In the genomic region with DNA sequence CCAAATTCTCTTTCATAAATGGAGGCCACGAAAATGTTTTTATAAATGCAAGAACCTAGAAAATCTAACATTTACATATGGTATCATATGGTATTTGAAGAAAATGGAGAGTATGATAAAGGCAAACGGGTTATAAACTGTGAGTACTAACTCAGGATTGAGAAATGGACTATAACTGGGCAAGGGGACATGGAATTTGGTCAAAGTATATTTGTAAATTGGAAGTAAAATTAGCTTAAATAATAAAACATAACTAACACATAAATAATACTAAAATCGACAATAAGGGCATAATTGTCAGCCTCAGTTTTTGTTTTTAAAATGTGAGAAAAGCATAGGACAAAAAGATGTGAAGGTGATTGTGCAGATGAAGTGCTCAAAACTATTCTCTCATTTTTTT, we compare ENCODE assay signal across 35 cellular contexts.
"Had no signal": no experiment of that assay in that cellular context is flagged by ENCODE, and none has a peak within 500 bp of the region (broad histone marks: within the 10 kb centered on the region; RNA-seq: fewer than 3 reads in every experiment).

No MANE protein-coding gene starts in this region.

- H3K27me3 ChIP-seq: MG63 had no signal

- DNase-seq: MG63, MM.1S, MV-4-11, NCI-H1048, NCI-H1092, NCI-H1092 treated with DMSO at 0.1 percent for 48 hours, NCI-H1105, NCI-H1105 treated with DMSO at 0.1 percent for 48 hours, NCI-H1417, NCI-H1417 treated with DMSO at 0.1 percent for 48 hours, NCI-H1436, NCI-H1436 treated with DMSO at 0.1 percent for 48 hours, NCI-H146, NCI-H1694, NCI-H1694 treated with DMSO at 0.1 percent for 48 hours, NCI-H187, NCI-H187 treated with DMSO at 0.1 percent for 48 hours, NCI-H1930, NCI-H2029, NCI-H2029 treated with DMSO at 0.1 percent for 48 hours, NCI-H2081, NCI-H2081 treated with DMSO at 0.1 percent for 48 hours, NCI-H2107, NCI-H2171, NCI-H2171 treated with DMSO at 0.1 percent for 48 hours, NCI-H2227 treated with DMSO at 0.1 percent for 48 hours, NCI-H226, NCI-H345, NCI-H446, NCI-H446 treated with DMSO at 0.1 percent for 48 hours, NCI-H510A, NCI-H510A treated with DMSO at 0.1 percent for 48 hours, NCI-H524, NCI-H524 treated with DMSO at 0.1 percent for 48 hours, NCI-H526 had no signal

- H3K36me3 ChIP-seq: MG63 had no signal

- H3K9me3 ChIP-seq: MG63 had no signal

- H3K4me3 ChIP-seq: MG63 had no signal
